ENCODE assay signal across 18 cellular contexts in the genomic region with DNA sequence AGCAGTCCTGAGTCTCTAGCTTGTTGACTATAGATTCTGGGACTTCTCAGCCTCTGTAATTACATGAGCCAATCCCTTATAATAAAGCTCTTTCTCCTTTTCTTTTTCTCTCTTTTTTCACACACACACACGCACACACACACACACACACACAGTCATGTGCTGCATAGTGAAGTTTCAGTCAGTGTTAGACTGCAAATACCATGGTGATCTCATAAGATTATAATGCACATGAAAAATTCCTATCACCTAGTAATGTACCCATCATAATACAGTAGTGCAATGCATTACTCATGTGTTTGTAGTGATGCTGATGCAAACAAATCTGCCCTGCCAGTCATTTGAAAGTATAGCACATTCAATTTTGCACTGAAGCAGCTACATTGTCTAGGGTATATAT.
A peak's percentile ranks its signal among the peaks of the same experiment; 100 is the strongest.
DNase-seq lines count a peak whose midpoint lies in the region; ATAC-seq and TF ChIP-seq lines count a peak whose summit lies in the region.
"Had no signal": no experiment of that assay in that cellular context is flagged by ENCODE, and none has a peak within 500 bp of the region (broad histone marks: within the 10 kb centered on the region; RNA-seq: fewer than 3 reads in every experiment).

No MANE protein-coding gene starts in this region.

- no peaks in the 10 kb centered on the region for H3K79me2 ChIP-seq in GM23248 (ENCODE audit: insufficient read depth)

- BruUV-seq in Panc1 (replicated peaks; lab: Mats Ljungman, UMichigan) = no TSS peak

- in situ Hi-C loops in GM23248 (cut with MboI) (no loop called here), Panc1 (cut with HindIII; ENCODE audit: low pct_unique_long_range_greater_than_20kb, low sequenced_read_pairs) (no loop called here)

- DNase-seq in GM23248 (peak; percentile 0), Panc1 (ENCODE audit: low read depth, low spot score) (peak; percentile 7), epithelial cell of esophagus (ENCODE audit: low read depth) (peak; percentile 89), skeletal muscle cell (ENCODE audit: low read depth) (peak; percentile 1), mucosa of descending colon (no peak), right atrium auricular region (ENCODE audit: low spot score) (no peak), left lobe of liver (ENCODE audit: low spot score) (no peak)
- DNase-seq: activated CD8-positive, alpha-beta memory T cell treated with anti-CD3 and anti-CD28 coated beads, Interleukin-2, amount 10 ng/mL, durations not matched to agents 7 days and 5 days; activated naive CD8-positive, alpha-beta T cell treated with anti-CD3 and anti-CD28 coated beads, Interleukin-2, amount 10 ng/mL, durations not matched to agents 7 days and 5 days; AML-193; dorsolateral prefrontal cortex; erythroblast; H9; NCI-H1694; PC-9; sigmoid colon; stimulated activated CD4-positive, alpha-beta T cell treated with anti-CD3 and anti-CD28 coated beads, Interleukin-1b, Interleukin-23, amount 100 ng/mL, for 48 hours; stimulated activated naive CD4-positive, alpha-beta T cell had no signal

- no peak overlapping the region for H3K4me3 ChIP-seq in GM23248
- H3K4me3 ChIP-seq in Panc1 (ENCODE audit: low read depth in 2 of 2, low read length in 2 of 2) = no peak overlapping the region
- H3K4me3 ChIP-seq in epithelial cell of esophagus (ENCODE audit: low read length) = no peak overlapping the region
- no peak overlapping the region for H3K4me3 ChIP-seq in skeletal muscle cell (ENCODE audit: low read depth, low read length)
- H3K4me3 ChIP-seq in mucosa of descending colon = no peak overlapping the region
- H3K4me3 ChIP-seq in right atrium auricular region = no peak overlapping the region
- H3K4me3 ChIP-seq: dorsolateral prefrontal cortex, PC-9, sigmoid colon had no signal

- ATAC-seq in Panc1 (no peak), mucosa of descending colon (no peak), left lobe of liver (no peak)
- ATAC-seq: activated CD8-positive, alpha-beta memory T cell treated with anti-CD3 and anti-CD28 coated beads, Interleukin-2, amount 10 ng/mL, durations not matched to agents 7 days and 5 days had no signal

- POLR2A ChIA-PET in Panc1 (lab: Charles Lee) = no interaction called here

- H3K27ac ChIP-seq in GM23248 = no peak overlapping the region
- no peak overlapping the region for H3K27ac ChIP-seq in Panc1 (ENCODE audit: low read length)
- no peak overlapping the region for H3K27ac ChIP-seq in right atrium auricular region
- H3K27ac ChIP-seq: dorsolateral prefrontal cortex, PC-9, sigmoid colon had no signal

- H3F3A ChIP-seq in GM23248 (ENCODE audit: insufficient read depth) = no peaks in the 10 kb centered on the region

- CTCF ChIA-PET in Panc1 (lab: Charles Lee) = no interaction called here

- H3K4me2 ChIP-seq in GM23248 (ENCODE audit: unreplicated experiment) = no peak overlapping the region
- H3K4me2 ChIP-seq: PC-9 had no signal

- H3K9ac ChIP-seq in GM23248 = no peak overlapping the region

- 7 to 14% methylated on average over 1 of the region's 1 CpG for WGBS in GM23248 (ENCODE audit: low coverage in 1 of 2, low lambda C conversion rate in 2 of 2, missing lambda C conversion rate in 2 of 2), 2 experiments

- TF ChIP-seq CTCF in Panc1 (IDR thresholded peaks at IDR 0.05) (no peak), epithelial cell of esophagus (IDR thresholded peaks at IDR 0.05; ENCODE audit: insufficient read depth, low read depth, low read length, missing control alignments) (no peak), mucosa of descending colon (IDR thresholded peaks at IDR 0.05) (no peak), right atrium auricular region (IDR thresholded peaks at IDR 0.05) (no peak)

- H3K36me3 ChIP-seq in GM23248 (ENCODE audit: low read depth) (no peaks in the 10 kb centered on the region), Panc1 (ENCODE audit: control insufficient read depth, insufficient read depth, low read length) (no peaks in the 10 kb centered on the region), mucosa of descending colon (ENCODE audit: low read depth) (no peaks in the 10 kb centered on the region), right atrium auricular region (no peaks in the 10 kb centered on the region)
- H3K36me3 ChIP-seq: sigmoid colon had no signal

- no peaks in the 10 kb centered on the region for H3K9me2 ChIP-seq in GM23248 (ENCODE audit: insufficient read depth)

- no peaks in the 10 kb centered on the region for H4K20me1 ChIP-seq in GM23248 (ENCODE audit: insufficient read depth)

- no peak overlapping the region for H2AFZ ChIP-seq in GM23248
- H2AFZ ChIP-seq: PC-9 had no signal

- intact Hi-C loops in Panc1 (cut with micrococcal nuclease; ENCODE audit: unreplicated experiment) (no loop called here), mucosa of descending colon (cut with DNase I, micrococcal nuclease) (no loop called here)

- H3K4me1 ChIP-seq in GM23248 (ENCODE audit: insufficient read depth) (no peaks in the 10 kb centered on the region), Panc1 (ENCODE audit: control insufficient read depth, insufficient read depth, low read length) (no peaks in the 10 kb centered on the region), mucosa of descending colon (ENCODE audit: low read depth) (no peaks in the 10 kb centered on the region), right atrium auricular region (no peaks in the 10 kb centered on the region)
- H3K4me1 ChIP-seq: sigmoid colon had no signal

- H3K9me3 ChIP-seq in GM23248 (ENCODE audit: low read depth) (no peaks in the 10 kb centered on the region), Panc1 (ENCODE audit: control insufficient read depth, insufficient read depth, low read depth, low read length) (no peaks in the 10 kb centered on the region), mucosa of descending colon (no peaks in the 10 kb centered on the region), right atrium auricular region (no peaks in the 10 kb centered on the region)
- H3K9me3 ChIP-seq: sigmoid colon had no signal

- H3K27me3 ChIP-seq in GM23248 (replicated peaks; ENCODE audit: insufficient read depth) (no peaks in the 10 kb centered on the region), Panc1 (ENCODE audit: control insufficient read depth, insufficient read depth, low read length) (no peaks in the 10 kb centered on the region), right atrium auricular region (no peaks in the 10 kb centered on the region)
- H3K27me3 ChIP-seq: dorsolateral prefrontal cortex, sigmoid colon had no signal

Comparison
In these comparisons a context has a peak if more than half of its experiments do, and no peak if none do; other contexts are left out.
1. DNase-seq: peak in GM23248 (single experiment), Panc1 (single experiment), epithelial cell of esophagus (single experiment) and skeletal muscle cell (single experiment); none in mucosa of descending colon (0 of 3), right atrium auricular region (single experiment) and left lobe of liver (single experiment).